Comparison of ENCODE assay signal across 9 cellular contexts in genomic region chr2:16507655-16508054, GRCh38.
A peak's percentile ranks its signal among the peaks of the same experiment; 100 is the strongest.
DNase-seq lines count a peak whose midpoint lies in the region; ATAC-seq and TF ChIP-seq lines count a peak whose summit lies in the region.
"Had no signal": no experiment of that assay in that cellular context is flagged by ENCODE, and none has a peak within 500 bp of the region (broad histone marks: within the 10 kb centered on the region; RNA-seq: fewer than 3 reads in every experiment).

No MANE protein-coding gene starts in this region.

- DNase-seq in left lobe of liver (ENCODE audit: low spot score) (no peak), superior temporal gyrus (ENCODE audit: extremely low spot score) (peak; percentile 20), ovary (no peak), NCI-H69 (lab: John Stamatoyannopoulos, UW) (no peak), GM20000 (ENCODE audit: low spot score) (no peak)
- DNase-seq in activated naive CD4-positive, alpha-beta T cell treated with anti-CD3 and anti-CD28 coated beads for 36 hours, result no peak

- WGBS in ovary, 3 donors, result 32 to 38% (median 33%) methylated on average over 13 of the region's 13 CpGs

- no peak for TF ChIP-seq EP300 in ovary (IDR thresholded peaks at IDR 0.05)

- ATAC-seq in left lobe of liver, result peak; percentile 9

- H3K27ac ChIP-seq in HUES6 (ENCODE audit: low read depth, low read length), result no peak overlapping the region
- H3K27ac ChIP-seq in duodenal mucosa (ENCODE audit: low read depth, low read length), result no peak overlapping the region
- H3K27ac ChIP-seq in ovary, result no peak overlapping the region

- H3K27me3 ChIP-seq in HUES6 (ENCODE audit: control insufficient read depth, insufficient read depth, low read length) (peaks cover 31% of the 10 kb centered on the region), duodenal mucosa (ENCODE audit: control insufficient read depth in 1 of 2, insufficient read depth in 2 of 2, low read length in 2 of 2) (peaks cover 15 to 33% of the 10 kb centered on the region in 2 donors), ovary (no peaks in the 10 kb centered on the region)

- peaks cover 56% of the 10 kb centered on the region for H3K27me3 Mint-ChIP-seq in activated naive CD4-positive, alpha-beta T cell treated with anti-CD3 and anti-CD28 coated beads for 36 hours (ENCODE audit: low read depth)

- TF ChIP-seq POLR2A in ovary (IDR thresholded peaks at IDR 0.05), result no peak

- TF ChIP-seq CTCF in ovary (IDR thresholded peaks at IDR 0.05) (no peak), GM20000 (IDR thresholded peaks at IDR 0.05; ENCODE audit: extremely low read depth, missing control alignments) (no peak)

- H3K4me1 ChIP-seq in HUES6 (ENCODE audit: control insufficient read depth, insufficient read depth, low read length), result peaks cover 14% of the 10 kb centered on the region; the same call in 1 of the 2 replicates
- peaks cover 0 to 4% of the 10 kb centered on the region in 2 donors for H3K4me1 ChIP-seq in duodenal mucosa (ENCODE audit: control insufficient read depth in 1 of 2, insufficient read depth in 2 of 2, low read length in 2 of 2)
- H3K4me1 ChIP-seq in ovary (ENCODE audit: insufficient read depth), result no peaks in the 10 kb centered on the region

- no peaks in the 10 kb centered on the region for H3K4me1 Mint-ChIP-seq in activated naive CD4-positive, alpha-beta T cell treated with anti-CD3 and anti-CD28 coated beads for 36 hours (ENCODE audit: low read depth)

- peak overlapping the region; percentile 66 for H3K9ac ChIP-seq in HUES6 (ENCODE audit: low read length)
- H3K9ac ChIP-seq in duodenal mucosa (ENCODE audit: low read depth in 1 of 2, low read length in 2 of 2), result no peak overlapping the region

- H3K36me3 ChIP-seq in HUES6 (ENCODE audit: control insufficient read depth, insufficient read depth, low read length), result no peaks in the 10 kb centered on the region
- no peaks in the 10 kb centered on the region for H3K36me3 ChIP-seq in duodenal mucosa (ENCODE audit: control insufficient read depth in 1 of 2, insufficient read depth in 2 of 2, low read length in 2 of 2)
- H3K36me3 ChIP-seq in ovary, result no peaks in the 10 kb centered on the region

- intact Hi-C loops in activated naive CD4-positive, alpha-beta T cell treated with anti-CD3 and anti-CD28 coated beads for 36 hours (cut with micrococcal nuclease), result loop anchor here (1.0 to 2.0 kb wide), 2 partner anchors 567 to 870 kb away; partner anchors contain the start of gene MYCN
- intact Hi-C loops in ovary (cut with DNase I), result loop anchor here in 2 of 4 donors (5.0 to 10.0 kb wide), 3 partner anchors 553 to 873 kb away; no protein-coding TSS in a partner anchor

- H3K9me3 Mint-ChIP-seq in activated naive CD4-positive, alpha-beta T cell treated with anti-CD3 and anti-CD28 coated beads for 36 hours, result no peaks in the 10 kb centered on the region
- H3K9me3 Mint-ChIP-seq: activated naive CD4-positive, alpha-beta T cell treated with anti-CD3 and anti-CD28 coated beads, Interleukin-2, amount 50 U/mL, for 72 hours had no signal

- no peak overlapping the region for H3K27ac Mint-ChIP-seq in activated naive CD4-positive, alpha-beta T cell treated with anti-CD3 and anti-CD28 coated beads for 36 hours
- H3K27ac Mint-ChIP-seq: activated naive CD4-positive, alpha-beta T cell treated with anti-CD3 and anti-CD28 coated beads, Interleukin-2, amount 50 U/mL, for 72 hours had no signal

- H3K36me3 Mint-ChIP-seq in activated naive CD4-positive, alpha-beta T cell treated with anti-CD3 and anti-CD28 coated beads for 36 hours (ENCODE audit: low read depth), result no peaks in the 10 kb centered on the region
- H3K36me3 Mint-ChIP-seq: activated naive CD4-positive, alpha-beta T cell treated with anti-CD3 and anti-CD28 coated beads, Interleukin-2, amount 50 U/mL, for 72 hours had no signal

- no peaks in the 10 kb centered on the region for H3K9me3 ChIP-seq in HUES6 (ENCODE audit: control insufficient read depth, insufficient read depth, low read depth, low read length)
- no peaks in the 10 kb centered on the region for H3K9me3 ChIP-seq in duodenal mucosa (ENCODE audit: control insufficient read depth in 1 of 2, low read length in 2 of 2)
- H3K9me3 ChIP-seq in ovary, result no peaks in the 10 kb centered on the region

- no peak overlapping the region for H3K4me3 Mint-ChIP-seq in activated naive CD4-positive, alpha-beta T cell treated with anti-CD3 and anti-CD28 coated beads for 36 hours

- CTCF ChIA-PET in activated naive CD4-positive, alpha-beta T cell treated with anti-CD3 and anti-CD28 coated beads for 36 hours (lab: Charles Lee), result interaction anchor here (1.0 kb wide), 1 partner anchor 569 kb away, joined by 4 read pairs; no protein-coding TSS in a partner anchor

- H3K4me3 ChIP-seq in HUES6 (ENCODE audit: low read depth, low read length), result peak overlapping the region; percentile 61
- H3K4me3 ChIP-seq in duodenal mucosa (ENCODE audit: low read depth in 1 of 2, low read length in 2 of 2), result peak overlapping the region; percentile 48 to 50
- no peak overlapping the region for H3K4me3 ChIP-seq in ovary
